34 cellular contexts compared by ENCODE assay signal in the genomic region with DNA sequence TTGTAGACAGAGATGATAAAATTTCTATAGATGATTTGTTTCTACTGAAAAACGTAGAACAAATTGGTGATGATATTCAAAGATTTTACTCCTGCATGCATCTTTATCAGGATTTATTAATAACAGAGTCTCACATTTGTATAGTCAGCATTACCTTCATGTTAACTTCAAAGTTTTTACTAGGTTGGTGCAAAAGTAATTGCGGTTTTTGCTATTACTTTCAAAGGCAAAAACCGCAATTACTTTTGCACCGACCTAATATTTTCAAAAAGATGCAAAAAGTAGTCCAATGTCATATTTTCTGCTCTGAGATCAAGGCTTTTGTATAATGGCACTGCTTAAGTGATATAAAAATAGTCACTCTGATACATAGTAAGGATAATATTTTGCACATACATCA.
"Had no signal": no experiment of that assay in that cellular context is flagged by ENCODE, and none has a peak within 500 bp of the region (broad histone marks: within the 10 kb centered on the region; RNA-seq: fewer than 3 reads in every experiment).

No MANE protein-coding gene starts in this region.

- H3K4me3 ChIP-seq: adrenal gland, ascending aorta, body of pancreas, breast epithelium, cardiac muscle cell had no signal

- H3K4me1 ChIP-seq: adrenal gland, ascending aorta, body of pancreas, breast epithelium had no signal

- ATAC-seq: activated naive CD4-positive, alpha-beta T cell treated with anti-CD3 and anti-CD28 coated beads, Interleukin-2, amount 50 U/mL, for 72 hours; activated naive CD8-positive, alpha-beta T cell treated with anti-CD3 and anti-CD28 coated beads, Interleukin-2, amount 50 U/mL, for 24 hours; activated T-cell treated with anti-CD3 and anti-CD28 coated beads, Interleukin-2, amount 50 U/mL, for 4 hours; activated T-cell treated with anti-CD3 and anti-CD28 coated beads, Interleukin-2, amount 50 U/mL, for 72 hours; activated T-helper 17 cell treated with anti-CD3 and anti-CD28 coated beads, Interleukin-2, amount 50 U/mL, for 72 hours; body of pancreas had no signal

- H3K36me3 ChIP-seq: adrenal gland, ascending aorta, brain microvascular endothelial cell, breast epithelium, cardiac muscle cell had no signal

- H3K27me3 ChIP-seq: adrenal gland, ascending aorta, body of pancreas, brain microvascular endothelial cell, breast epithelium, cardiac muscle cell had no signal

- H3K27ac ChIP-seq: adrenal gland, ascending aorta, body of pancreas, brain microvascular endothelial cell, breast epithelium, cardiac muscle cell had no signal

- FAIRE-seq: astrocyte, bronchial epithelial cell had no signal

- H3K9me3 ChIP-seq: adrenal gland, ascending aorta, body of pancreas, breast epithelium had no signal

- DNase-seq: activated effector memory CD4-positive, alpha-beta T cell treated with anti-CD3 and anti-CD28 coated beads, Interleukin-2, amount 50 U/mL, for 16 hours; activated effector memory CD4-positive, alpha-beta T cell treated with Interleukin-2 at 50 U/mL for 16 hours; activated gamma-delta T cell; activated gamma-delta T cell treated with Interleukin-2 at 50 U/mL for 16 hours; activated naive CD4-positive, alpha-beta T cell; activated naive CD4-positive, alpha-beta T cell treated with anti-CD3 and anti-CD28 coated beads for 36 hours; activated naive CD4-positive, alpha-beta T cell treated with anti-CD3 and anti-CD28 coated beads, Interleukin-2, amount 10 ng/mL, durations not matched to agents 7 days and 5 days; activated naive CD4-positive, alpha-beta T cell treated with anti-CD3 and anti-CD28 coated beads, Interleukin-2, amount 50 U/mL, for 16 hours; activated naive CD4-positive, alpha-beta T cell treated with Interleukin-2 at 50 U/mL for 16 hours; activated naive CD8-positive, alpha-beta T cell treated with anti-CD3 and anti-CD28 coated beads for 36 hours; activated naive CD8-positive, alpha-beta T cell treated with anti-CD3 and anti-CD28 coated beads, Interleukin-2, amount 10 ng/mL, durations not matched to agents 7 days and 5 days; activated naive CD8-positive, alpha-beta T cell treated with anti-CD3 and anti-CD28 coated beads, Interleukin-2, amount 50 U/mL, for 24 hours; activated T-cell treated with anti-CD3 and anti-CD28 coated beads, Interleukin-2, amount 50 U/mL, for 1 hour; activated T-cell treated with anti-CD3 and anti-CD28 coated beads, Interleukin-2, amount 50 U/mL, for 24 hours; activated T-cell treated with anti-CD3 and anti-CD28 coated beads, Interleukin-2, amount 50 U/mL, for 4 hours; activated T-cell treated with anti-CD3 and anti-CD28 coated beads, Interleukin-2, amount 50 U/mL, for 48 hours; activated T-cell treated with anti-CD3 and anti-CD28 coated beads, Interleukin-2, amount 50 U/mL, for 72 hours; adrenal gland; amniotic stem cell; amygdala; anterior cingulate cortex; aorta; body of pancreas; brain microvascular endothelial cell; caudate nucleus; central memory CD4-positive, alpha-beta T cell; cerebellar nuclear complex had no signal
